In genomic region chr9:84138543-84138942, GRCh38 we compare ENCODE assay signal across 23 cellular contexts.
"Had no signal": no experiment of that assay in that cellular context is flagged by ENCODE, and none has a peak within 500 bp of the region (broad histone marks: within the 10 kb centered on the region; RNA-seq: fewer than 3 reads in every experiment).

No MANE protein-coding gene starts in this region.

- H3K4me3 ChIP-seq: gastrocnemius medialis, hepatocyte, ovary, prostate gland, sigmoid colon, uterus had no signal

- H3K36me3 ChIP-seq: gastrocnemius medialis, ovary, prostate gland, sigmoid colon, thoracic aorta, uterus, WERI-Rb-1 had no signal

- H3K79me2 ChIP-seq: hepatocyte had no signal

- H3K4me1 ChIP-seq: prostate gland had no signal

- H3K9me3 ChIP-seq: gastrocnemius medialis, ovary, prostate gland, sigmoid colon, thoracic aorta, uterus had no signal

- H3K27me3 ChIP-seq: ovary had no signal

- DNase-seq: activated CD4-positive, alpha-beta memory T cell treated with anti-CD3 and anti-CD28 coated beads for 36 hours; activated CD4-positive, alpha-beta T cell treated with anti-CD3 and anti-CD28 coated beads for 48 hours; activated CD8-positive, alpha-beta memory T cell treated with anti-CD3 and anti-CD28 coated beads, Interleukin-2, amount 50 U/mL, for 4 hours; activated gamma-delta T cell; activated naive CD4-positive, alpha-beta T cell treated with anti-CD3 and anti-CD28 coated beads, Interleukin-2, amount 10 ng/mL, durations not matched to agents 7 days and 5 days; activated naive CD8-positive, alpha-beta T cell treated with anti-CD3 and anti-CD28 coated beads, Interleukin-2, amount 10 ng/mL, durations not matched to agents 7 days and 5 days; activated T-cell treated with anti-CD3 and anti-CD28 coated beads, Interleukin-2, amount 50 U/mL, for 24 hours; amniotic stem cell; central memory CD4-positive, alpha-beta T cell; effector CD4-positive, alpha-beta T cell; islet precursor cell; naive thymus-derived CD4-positive, alpha-beta T cell; sigmoid colon; stimulated activated CD4-positive, alpha-beta T cell treated with anti-CD3 and anti-CD28 coated beads, Interleukin-4, amount 100 ng/mL, for 24 hours; T-helper 9 cell had no signal

- H3K27ac ChIP-seq: epithelial cell of prostate, gastrocnemius medialis, hepatocyte, ovary, prostate gland, sigmoid colon, thoracic aorta, uterus, WERI-Rb-1 had no signal
